Comparison of ENCODE assay signal across 10 cellular contexts in the genomic region with DNA sequence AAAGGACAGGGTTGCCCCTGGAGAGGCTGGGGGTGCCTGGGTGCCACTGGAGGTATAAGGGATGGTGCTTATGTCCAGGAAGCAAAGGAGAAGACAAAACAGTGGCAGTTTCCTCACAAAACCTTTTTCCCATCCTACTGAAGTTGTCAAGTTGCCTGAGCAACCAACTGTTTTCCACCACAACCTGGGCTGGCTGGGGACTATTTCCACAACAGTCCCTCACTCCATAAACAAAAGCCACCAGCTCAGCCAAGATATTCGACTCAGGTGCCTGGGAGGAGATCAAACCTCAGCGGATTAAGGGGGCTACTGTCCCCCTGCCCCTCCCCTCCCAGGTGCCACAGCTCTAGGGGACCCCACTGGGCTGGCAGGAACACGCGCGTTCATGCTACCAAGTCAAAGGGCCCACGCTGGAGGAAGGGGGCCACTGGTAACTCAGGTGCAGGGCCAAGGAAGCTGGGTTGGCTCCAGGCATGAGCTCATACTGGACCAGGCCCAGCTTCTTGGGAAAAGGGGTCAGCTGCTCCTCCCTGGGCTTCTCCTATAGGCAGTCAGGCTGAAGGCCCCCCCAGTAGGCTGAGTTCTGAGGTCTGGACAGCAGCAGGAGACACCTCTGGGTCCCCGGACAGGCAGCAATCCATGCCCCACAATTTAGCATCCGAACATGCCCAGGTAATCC. TPM values are rescaled to one million over a fixed set of nuclear protein-coding genes. Genes with fewer than 3 reads are reported as not detected.
DNase-seq lines count a peak whose midpoint lies in the region; ATAC-seq and TF ChIP-seq lines count a peak whose summit lies in the region.
"Had no signal": no experiment of that assay in that cellular context is flagged by ENCODE, and none has a peak within 500 bp of the region (broad histone marks: within the 10 kb centered on the region; RNA-seq: fewer than 3 reads in every experiment).

No MANE protein-coding gene starts in this region.

- no peak overlapping the region for H2AFZ ChIP-seq in H9 (ENCODE audit: low read length)

- intact Hi-C loops in heart right ventricle (cut with DNase I), result loop anchor here in 3 of 10 donors (2.0 to 10.0 kb wide), 3 partner anchors 21 to 59 kb away; partner anchors contain the start of gene CUEDC1 (in 1 of the 3)
- intact Hi-C loops in sigmoid colon (cut with DNase I), result no loop called here

- no peak overlapping the region for H3K18ac ChIP-seq in H9 (ENCODE audit: insufficient read length, low read depth, low read length)

- H3K79me1 ChIP-seq in H9 (ENCODE audit: insufficient read depth, low read depth, low read length, poor library complexity, severe bottlenecking), result no peaks in the 10 kb centered on the region

- H3K23ac ChIP-seq in H9 (ENCODE audit: insufficient read length, low read depth, low read length), result no peak overlapping the region

- peak in 5 of 8 donors; percentile 6 to 32 (median 14) for ATAC-seq in heart right ventricle
- no peak for ATAC-seq in GM18907 (IDR thresholded peaks at IDR 0.05; ENCODE audit: unreplicated experiment)
- no peak for ATAC-seq in GM21515 (IDR thresholded peaks at IDR 0.05; ENCODE audit: unreplicated experiment)
- ATAC-seq in left lobe of liver, result no peak
- ATAC-seq: activated CD8-positive, alpha-beta T cell treated with anti-CD3 and anti-CD28 coated beads, Interleukin-2, amount 10 ng/mL, durations not matched to agents 7 days and 5 days had no signal

- H3K9me3 ChIP-seq in H9 (ENCODE audit: control insufficient read depth, low read depth, low read length) (no peaks in the 10 kb centered on the region), Peyer's patch (no peaks in the 10 kb centered on the region), heart right ventricle (no peaks in the 10 kb centered on the region), sigmoid colon (no peaks in the 10 kb centered on the region)

- H2BK20ac ChIP-seq in H9 (ENCODE audit: low read depth, low read length, poor library complexity, severe bottlenecking), result no peak overlapping the region

- H3K4ac ChIP-seq in H9 (ENCODE audit: low read depth, low read length), result no peak overlapping the region

- no peak overlapping the region for H2BK5ac ChIP-seq in H9 (ENCODE audit: insufficient read length, low read length)

- H3K4me3 ChIP-seq in Peyer's patch (no peak overlapping the region), heart right ventricle (no peak overlapping the region), sigmoid colon (no peak overlapping the region)

- TF ChIP-seq CTCF in H9 (conservative IDR thresholded peaks at IDR 0.05), result no peak
- TF ChIP-seq CTCF in Peyer's patch (IDR thresholded peaks at IDR 0.05), result no peak
- no peak for TF ChIP-seq CTCF in heart right ventricle (IDR thresholded peaks at IDR 0.05)
- no peak for TF ChIP-seq CTCF in sigmoid colon (IDR thresholded peaks at IDR 0.05)

- H3T11ph ChIP-seq in H9 (ENCODE audit: low read length), result no peak overlapping the region

- no peak overlapping the region for H4K8ac ChIP-seq in H9 (replicated peaks; ENCODE audit: insufficient read length, low read depth, low read length)

- no peak for TF ChIP-seq EP300 in sigmoid colon (IDR thresholded peaks at IDR 0.05)

- H3K27ac ChIP-seq in H9 (ENCODE audit: insufficient read length, low read depth, low read length), result no peak overlapping the region
- H3K27ac ChIP-seq in Peyer's patch, result peak overlapping the region in 3 of 4 donors; percentile 14 to 91 (median 33)
- peak overlapping the region; percentile 91 to 99 (median 94) for H3K27ac ChIP-seq in heart right ventricle
- peak overlapping the region; percentile 97 to 100 (median 98) for H3K27ac ChIP-seq in sigmoid colon

- WGBS in H9 (ENCODE audit: extremely low coverage, insufficient read length, low lambda C conversion rate), result no CpG with 5 or more reads among the region's 8 CpGs
- WGBS in heart right ventricle, 2 donors, result 29 to 47% methylated on average over 8 of the region's 8 CpGs
- WGBS in sigmoid colon, 2 donors, result 68 to 79% methylated on average over 8 of the region's 8 CpGs

- peaks cover 34 to 48% of the 10 kb centered on the region in 2 experiments for H3K4me1 Mint-ChIP-seq in H9

- H3K14ac ChIP-seq in H9 (ENCODE audit: insufficient read depth, low read length), result no peak overlapping the region

- no peak overlapping the region for H4K91ac ChIP-seq in H9 (ENCODE audit: insufficient read length, low read depth, low read length)

- no peak overlapping the region for H3K56ac ChIP-seq in H9 (ENCODE audit: insufficient read length, low read depth, low read length)

- no peaks in the 10 kb centered on the region for H3K36me3 Mint-ChIP-seq in H9 (ENCODE audit: insufficient read depth in 1 of 3, low read depth in 3 of 3)
- H3K36me3 Mint-ChIP-seq: activated naive CD8-positive, alpha-beta T cell had no signal

- H2BK120ac ChIP-seq in H9 (ENCODE audit: low read depth, low read length, poor library complexity, severe bottlenecking), result no peak overlapping the region

- H4K5ac ChIP-seq in H9 (ENCODE audit: insufficient read length, low read depth, low read length), result no peak overlapping the region

- no peak overlapping the region for H3K9ac ChIP-seq in H9 (ENCODE audit: extremely low read depth, insufficient read length, low read length)

- peak; percentile 38 for DNase-seq in H9
- no peak for DNase-seq in Peyer's patch
- peak; percentile 64 to 74 for DNase-seq in heart right ventricle
- DNase-seq in sigmoid colon, result peak; percentile 86
- DNase-seq in stimulated activated CD4-positive, alpha-beta T cell treated with anti-CD3 and anti-CD28 coated beads, Interleukin-4, amount 100 ng/mL, for 1 hour, result no peak
- no peak for DNase-seq in left lobe of liver (ENCODE audit: low spot score)
- DNase-seq: activated CD8-positive, alpha-beta T cell treated with anti-CD3 and anti-CD28 coated beads, Interleukin-2, amount 10 ng/mL, durations not matched to agents 7 days and 5 days had no signal

- H3K9me3 Mint-ChIP-seq in H9, result no peaks in the 10 kb centered on the region

- H3K27me3 ChIP-seq in H9 (ENCODE audit: insufficient read depth, low read length) (no peaks in the 10 kb centered on the region), Peyer's patch (no peaks in the 10 kb centered on the region), heart right ventricle (no peaks in the 10 kb centered on the region), sigmoid colon (no peaks in the 10 kb centered on the region)

- H3K4me1 ChIP-seq in H9 (ENCODE audit: insufficient read depth, low read length) (peaks cover 4% of the 10 kb centered on the region; the same call in 1 of the 2 replicates), Peyer's patch (peaks cover 0 to 67% (median 14%) of the 10 kb centered on the region in 4 donors), heart right ventricle (peaks cover 55 to 99% (median 85%) of the 10 kb centered on the region in 9 donors), sigmoid colon (peaks cover 0 to 98% (median 94%) of the 10 kb centered on the region in 4 donors)

- no peak overlapping the region for H3K4me3 Mint-ChIP-seq in H9
- H3K4me3 Mint-ChIP-seq: activated CD8-positive, alpha-beta T cell treated with anti-CD3 and anti-CD28 coated beads, Interleukin-2, amount 10 ng/mL, durations not matched to agents 7 days and 5 days; activated naive CD8-positive, alpha-beta T cell had no signal

- no peak overlapping the region for H2AK5ac ChIP-seq in H9 (ENCODE audit: insufficient read length, low read length)

- no peak overlapping the region for H2BK12ac ChIP-seq in H9 (ENCODE audit: insufficient read length, low read depth, low read length)

- no peaks in the 10 kb centered on the region for H3K79me2 ChIP-seq in H9 (ENCODE audit: insufficient read depth, low read length)

- H3K23me2 ChIP-seq in H9 (ENCODE audit: insufficient read length, low read depth, low read length, poor library complexity, severe bottlenecking), result no peaks in the 10 kb centered on the region

- no peak overlapping the region for H2BK15ac ChIP-seq in H9 (ENCODE audit: low read depth, low read length)

- H3K27me3 Mint-ChIP-seq in H9 (ENCODE audit: low read depth), result no peaks in the 10 kb centered on the region
- H3K27me3 Mint-ChIP-seq: activated naive CD8-positive, alpha-beta T cell had no signal

- H3K4me2 ChIP-seq in H9 (ENCODE audit: insufficient read depth, insufficient read length, low read length), result no peak overlapping the region

- no peaks in the 10 kb centered on the region for H4K20me1 ChIP-seq in H9 (ENCODE audit: control insufficient read depth, insufficient read depth, insufficient read length)

- H3K27ac Mint-ChIP-seq in H9, result no peak overlapping the region
- H3K27ac Mint-ChIP-seq: activated CD8-positive, alpha-beta T cell treated with anti-CD3 and anti-CD28 coated beads, Interleukin-2, amount 10 ng/mL, durations not matched to agents 7 days and 5 days; activated naive CD8-positive, alpha-beta T cell had no signal

- TF ChIP-seq POLR2A in Peyer's patch (IDR thresholded peaks at IDR 0.05) (no peak), sigmoid colon (IDR thresholded peaks at IDR 0.05) (no peak)

- H3K36me3 ChIP-seq in Peyer's patch (no peaks in the 10 kb centered on the region), heart right ventricle (peaks cover 0 to 5% (median 0%) of the 10 kb centered on the region in 9 donors), sigmoid colon (no peaks in the 10 kb centered on the region)

RNA-seq across cellular contexts. Expression of gene MRPS23, which starts 45.7 kb away (rescaled TPM):
- total RNA-seq in H9 (2021) (62.0 and 65.9 TPM in 2 replicates), Peyer's patch (1 to 10 TPM in 3 of 4 donors, under 1 TPM in 1; 0.83 to 7.4 (median 5.2) TPM), heart right ventricle (100 to 1,000 TPM in 2 of 10 donors, 10 to 100 TPM in 8; 61.2 to 103 (median 75.5) TPM), sigmoid colon (10 to 100 TPM in 3 of 4 donors, 1 to 10 TPM in 1; 9.5 to 15.1 (median 13.3) TPM), left lobe of liver (13.1 TPM)
- polyA plus RNA-seq in heart right ventricle (100 to 1,000 TPM in 1 of 2 donors, 1 to 10 TPM in 1; 9.9 to 132 TPM), sigmoid colon (10 to 100 TPM; 16.6 to 43.9 (median 17.4) TPM)

RNA-seq across cellular contexts. Expression of gene CUEDC1, which starts 59.7 kb away (rescaled TPM):
- 6.5 and 7.3 TPM in 2 replicates for total RNA-seq in H9 (2021)
- 10 to 100 TPM; 10.2 to 45.4 (median 19.2) TPM for total RNA-seq in Peyer's patch
- 10 to 100 TPM; 38.3 to 65.0 (median 47.2) TPM for total RNA-seq in heart right ventricle
- polyA plus RNA-seq in heart right ventricle, result 10 to 100 TPM; 26.9 to 33.1 TPM
- total RNA-seq in sigmoid colon, result 10 to 100 TPM; 29.5 to 64.0 (median 33.7) TPM
- 10 to 100 TPM in 2 of 3 donors, 1 to 10 TPM in 1; 3.0 to 20.0 (median 11.4) TPM for polyA plus RNA-seq in sigmoid colon
- 8.1 TPM for total RNA-seq in left lobe of liver

Comparison
In these comparisons a context has a peak if more than half of its experiments do, and no peak if none do; other contexts are left out.
1. DNase-seq: peak in H9 (single experiment), heart right ventricle (2 of 2) and sigmoid colon (single experiment); none in Peyer's patch (0 of 3), stimulated activated CD4-positive, alpha-beta T cell treated with anti-CD3 and anti-CD28 coated beads, Interleukin-4, amount 100 ng/mL, for 1 hour (single experiment) and left lobe of liver (single experiment).
2. ATAC-seq: peak in heart right ventricle (5 of 8); none in GM18907 (single experiment), GM21515 (single experiment) and left lobe of liver (single experiment).